Comparison of ENCODE assay signal across 30 cellular contexts in genomic region chr1:36750706-36751105, GRCh38.
"Had no signal": no experiment of that assay in that cellular context is flagged by ENCODE, and none has a peak within 500 bp of the region (broad histone marks: within the 10 kb centered on the region; RNA-seq: fewer than 3 reads in every experiment).

No MANE protein-coding gene starts in this region.

- H3K4me1 ChIP-seq: breast epithelium, esophagus squamous epithelium, left ventricle myocardium inferior, prostate gland, uterus had no signal

- H3K9me3 ChIP-seq: breast epithelium, esophagus squamous epithelium, left ventricle myocardium inferior, neutrophil, ovary, prostate gland, thoracic aorta, uterus had no signal

- DNase-seq: activated B cell treated with CpG ODN at 0.5 μM for 24 hours; activated CD4-positive, alpha-beta T cell treated with anti-CD3 and anti-CD28 coated beads for 36 hours; activated CD8-positive, alpha-beta memory T cell treated with anti-CD3 and anti-CD28 coated beads, Interleukin-2, amount 10 ng/mL, durations not matched to agents 7 days and 5 days; activated CD8-positive, alpha-beta T cell treated with anti-CD3 and anti-CD28 coated beads, Interleukin-2, amount 10 ng/mL, durations not matched to agents 7 days and 5 days; activated naive CD4-positive, alpha-beta T cell; activated T-cell treated with anti-CD3 and anti-CD28 coated beads, Interleukin-2, amount 50 U/mL, for 48 hours; dermis blood vessel endothelial cell; effector CD4-positive, alpha-beta T cell; esophagus squamous epithelium; foreskin melanocyte; left ventricle myocardium inferior; ovary; retina; stimulated activated CD4-positive, alpha-beta T cell treated with anti-CD3 and anti-CD28 coated beads, Interleukin-4, amount 100 ng/mL, for 24 hours; T-helper 17 cell; T1000; uterus had no signal

- FAIRE-seq: colon, endometrium, islet of Langerhans had no signal

- H3K27me3 ChIP-seq: breast epithelium, ovary, uterus had no signal

- H3K4me3 ChIP-seq: breast epithelium, esophagus squamous epithelium, left ventricle myocardium inferior, lung, ovary, prostate gland, skin epidermis, thoracic aorta, uterus had no signal

- H3K27ac ChIP-seq: breast epithelium, epithelial cell of prostate, esophagus squamous epithelium, left ventricle myocardium inferior, neutrophil, ovary, prostate gland, skin epidermis, thoracic aorta, uterus had no signal

- H3K36me3 ChIP-seq: breast epithelium, esophagus squamous epithelium, left ventricle myocardium inferior, neutrophil, ovary, prostate gland, thoracic aorta, uterus had no signal

- ATAC-seq: activated CD4-positive, alpha-beta T cell treated with anti-CD3 and anti-CD28 coated beads for 36 hours; activated CD8-positive, alpha-beta memory T cell treated with anti-CD3 and anti-CD28 coated beads, Interleukin-2, amount 10 ng/mL, durations not matched to agents 7 days and 5 days; activated CD8-positive, alpha-beta T cell treated with anti-CD3 and anti-CD28 coated beads, Interleukin-2, amount 10 ng/mL, durations not matched to agents 7 days and 5 days; activated naive CD4-positive, alpha-beta T cell treated with anti-CD3 and anti-CD28 coated beads, Interleukin-2, amount 50 U/mL, for 72 hours; sciatic nerve; stimulated activated effector memory CD8-positive, alpha-beta T cell treated with anti-CD3 and anti-CD28 coated beads, Interleukin-12 subunit alpha, Interleukin-12 subunit beta, amount 100 ng/mL, for 72 hours; T-helper 17 cell had no signal
